1 cellular context compared by ENCODE assay signal in the genomic region with DNA sequence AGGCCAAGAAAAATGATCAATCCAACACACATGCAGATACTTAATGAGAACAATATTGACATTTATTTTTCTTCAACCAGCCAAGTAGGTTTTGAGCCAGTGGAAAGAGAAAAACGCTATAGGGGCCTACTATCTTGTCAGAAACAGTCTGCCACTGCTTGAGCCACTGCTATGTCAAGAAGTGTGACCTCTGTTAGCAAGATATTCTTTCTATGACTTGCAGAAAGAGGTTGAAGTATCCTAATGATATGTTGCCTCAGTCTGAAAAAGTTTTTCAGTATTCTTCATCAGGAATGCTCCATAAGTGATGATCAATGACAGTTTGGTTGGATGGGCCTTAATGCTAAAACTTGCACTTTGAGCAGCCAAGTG.
TF ChIP-seq lines count a peak whose summit lies in the region.

No MANE protein-coding gene starts in this region.

TF ChIP-seq in K562, 482 proteins besides CTCF, POLR2A, EP300 and RAD21 (continued from another document):
- TF ChIP-seq, protein P1, sequence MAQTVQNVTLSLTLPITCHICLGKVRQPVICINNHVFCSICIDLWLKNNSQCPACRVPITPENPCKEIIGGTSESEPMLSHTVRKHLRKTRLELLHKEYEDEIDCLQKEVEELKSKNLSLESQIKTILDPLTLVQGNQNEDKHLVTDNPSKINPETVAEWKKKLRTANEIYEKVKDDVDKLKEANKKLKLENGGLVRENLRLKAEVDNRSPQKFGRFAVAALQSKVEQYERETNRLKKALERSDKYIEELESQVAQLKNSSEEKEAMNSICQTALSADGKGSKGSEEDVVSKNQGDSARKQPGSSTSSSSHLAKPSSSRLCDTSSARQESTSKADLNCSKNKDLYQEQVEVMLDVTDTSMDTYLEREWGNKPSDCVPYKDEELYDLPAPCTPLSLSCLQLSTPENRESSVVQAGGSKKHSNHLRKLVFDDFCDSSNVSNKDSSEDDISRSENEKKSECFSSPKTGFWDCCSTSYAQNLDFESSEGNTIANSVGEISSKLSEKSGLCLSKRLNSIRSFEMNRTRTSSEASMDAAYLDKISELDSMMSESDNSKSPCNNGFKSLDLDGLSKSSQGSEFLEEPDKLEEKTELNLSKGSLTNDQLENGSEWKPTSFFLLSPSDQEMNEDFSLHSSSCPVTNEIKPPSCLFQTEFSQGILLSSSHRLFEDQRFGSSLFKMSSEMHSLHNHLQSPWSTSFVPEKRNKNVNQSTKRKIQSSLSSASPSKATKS (CRISPR knock-in tag; IDR thresholded peaks at IDR 0.05) = no peak
- TF ChIP-seq NR2C1 (IDR thresholded peaks at IDR 0.05) = no peak
- no peak for TF ChIP-seq NR2C1 (tag; IDR thresholded peaks at IDR 0.05)
- no peak for TF ChIP-seq CBX5 (IDR thresholded peaks at IDR 0.05; ENCODE audit: borderline replicate concordance, low read depth)
- TF ChIP-seq, protein P2, sequence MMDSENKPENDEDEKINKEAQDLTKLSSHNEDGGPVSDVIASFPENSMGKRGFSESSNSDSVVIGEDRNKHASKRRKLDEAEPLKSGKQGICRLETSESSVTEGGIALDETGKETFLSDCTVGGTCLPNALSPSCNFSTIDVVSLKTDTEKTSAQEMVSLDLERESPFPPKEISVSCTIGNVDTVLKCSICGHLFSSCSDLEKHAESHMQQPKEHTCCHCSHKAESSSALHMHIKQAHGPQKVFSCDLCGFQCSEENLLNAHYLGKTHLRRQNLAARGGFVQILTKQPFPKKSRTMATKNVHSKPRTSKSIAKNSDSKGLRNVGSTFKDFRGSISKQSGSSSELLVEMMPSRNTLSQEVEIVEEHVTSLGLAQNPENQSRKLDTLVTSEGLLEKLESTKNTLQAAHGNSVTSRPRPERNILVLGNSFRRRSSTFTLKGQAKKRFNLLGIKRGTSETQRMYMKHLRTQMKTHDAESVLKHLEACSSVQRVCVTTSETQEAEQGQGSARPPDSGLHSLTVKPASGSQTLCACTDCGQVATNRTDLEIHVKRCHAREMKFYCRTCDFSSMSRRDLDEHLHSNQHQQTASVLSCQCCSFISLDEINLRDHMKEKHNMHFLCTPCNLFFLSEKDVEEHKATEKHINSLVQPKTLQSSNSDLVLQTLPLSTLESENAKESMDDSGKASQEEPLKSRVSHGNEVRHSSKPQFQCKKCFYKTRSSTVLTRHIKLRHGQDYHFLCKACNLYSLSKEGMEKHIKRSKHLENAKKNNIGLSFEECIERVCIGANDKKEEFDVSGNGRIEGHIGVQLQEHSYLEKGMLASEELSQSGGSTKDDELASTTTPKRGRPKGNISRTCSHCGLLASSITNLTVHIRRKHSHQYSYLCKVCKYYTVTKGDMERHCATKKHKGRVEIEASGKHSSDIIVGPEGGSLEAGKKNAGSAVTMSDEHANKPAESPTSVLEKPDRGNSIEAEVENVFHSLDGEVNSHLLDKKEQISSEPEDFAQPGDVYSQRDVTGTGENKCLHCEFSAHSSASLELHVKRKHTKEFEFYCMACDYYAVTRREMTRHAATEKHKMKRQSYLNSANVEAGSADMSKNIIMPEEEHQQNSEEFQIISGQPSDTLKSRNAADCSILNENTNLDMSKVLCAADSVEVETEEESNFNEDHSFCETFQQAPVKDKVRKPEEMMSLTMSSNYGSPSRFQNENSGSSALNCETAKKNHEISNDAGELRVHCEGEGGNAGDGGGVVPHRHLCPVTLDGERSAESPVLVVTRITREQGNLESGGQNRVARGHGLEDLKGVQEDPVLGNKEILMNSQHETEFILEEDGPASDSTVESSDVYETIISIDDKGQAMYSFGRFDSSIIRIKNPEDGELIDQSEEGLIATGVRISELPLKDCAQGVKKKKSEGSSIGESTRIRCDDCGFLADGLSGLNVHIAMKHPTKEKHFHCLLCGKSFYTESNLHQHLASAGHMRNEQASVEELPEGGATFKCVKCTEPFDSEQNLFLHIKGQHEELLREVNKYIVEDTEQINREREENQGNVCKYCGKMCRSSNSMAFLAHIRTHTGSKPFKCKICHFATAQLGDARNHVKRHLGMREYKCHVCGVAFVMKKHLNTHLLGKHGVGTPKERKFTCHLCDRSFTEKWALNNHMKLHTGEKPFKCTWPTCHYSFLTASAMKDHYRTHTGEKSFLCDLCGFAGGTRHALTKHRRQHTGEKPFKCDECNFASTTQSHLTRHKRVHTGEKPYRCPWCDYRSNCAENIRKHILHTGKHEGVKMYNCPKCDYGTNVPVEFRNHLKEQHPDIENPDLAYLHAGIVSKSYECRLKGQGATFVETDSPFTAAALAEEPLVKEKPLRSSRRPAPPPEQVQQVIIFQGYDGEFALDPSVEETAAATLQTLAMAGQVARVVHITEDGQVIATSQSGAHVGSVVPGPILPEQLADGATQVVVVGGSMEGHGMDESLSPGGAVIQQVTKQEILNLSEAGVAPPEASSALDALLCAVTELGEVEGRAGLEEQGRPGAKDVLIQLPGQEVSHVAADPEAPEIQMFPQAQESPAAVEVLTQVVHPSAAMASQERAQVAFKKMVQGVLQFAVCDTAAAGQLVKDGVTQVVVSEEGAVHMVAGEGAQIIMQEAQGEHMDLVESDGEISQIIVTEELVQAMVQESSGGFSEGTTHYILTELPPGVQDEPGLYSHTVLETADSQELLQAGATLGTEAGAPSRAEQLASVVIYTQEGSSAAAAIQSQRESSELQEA (IDR thresholded peaks at IDR 0.05; ENCODE audit: low read depth) = no peak
- TF ChIP-seq, protein P3, sequence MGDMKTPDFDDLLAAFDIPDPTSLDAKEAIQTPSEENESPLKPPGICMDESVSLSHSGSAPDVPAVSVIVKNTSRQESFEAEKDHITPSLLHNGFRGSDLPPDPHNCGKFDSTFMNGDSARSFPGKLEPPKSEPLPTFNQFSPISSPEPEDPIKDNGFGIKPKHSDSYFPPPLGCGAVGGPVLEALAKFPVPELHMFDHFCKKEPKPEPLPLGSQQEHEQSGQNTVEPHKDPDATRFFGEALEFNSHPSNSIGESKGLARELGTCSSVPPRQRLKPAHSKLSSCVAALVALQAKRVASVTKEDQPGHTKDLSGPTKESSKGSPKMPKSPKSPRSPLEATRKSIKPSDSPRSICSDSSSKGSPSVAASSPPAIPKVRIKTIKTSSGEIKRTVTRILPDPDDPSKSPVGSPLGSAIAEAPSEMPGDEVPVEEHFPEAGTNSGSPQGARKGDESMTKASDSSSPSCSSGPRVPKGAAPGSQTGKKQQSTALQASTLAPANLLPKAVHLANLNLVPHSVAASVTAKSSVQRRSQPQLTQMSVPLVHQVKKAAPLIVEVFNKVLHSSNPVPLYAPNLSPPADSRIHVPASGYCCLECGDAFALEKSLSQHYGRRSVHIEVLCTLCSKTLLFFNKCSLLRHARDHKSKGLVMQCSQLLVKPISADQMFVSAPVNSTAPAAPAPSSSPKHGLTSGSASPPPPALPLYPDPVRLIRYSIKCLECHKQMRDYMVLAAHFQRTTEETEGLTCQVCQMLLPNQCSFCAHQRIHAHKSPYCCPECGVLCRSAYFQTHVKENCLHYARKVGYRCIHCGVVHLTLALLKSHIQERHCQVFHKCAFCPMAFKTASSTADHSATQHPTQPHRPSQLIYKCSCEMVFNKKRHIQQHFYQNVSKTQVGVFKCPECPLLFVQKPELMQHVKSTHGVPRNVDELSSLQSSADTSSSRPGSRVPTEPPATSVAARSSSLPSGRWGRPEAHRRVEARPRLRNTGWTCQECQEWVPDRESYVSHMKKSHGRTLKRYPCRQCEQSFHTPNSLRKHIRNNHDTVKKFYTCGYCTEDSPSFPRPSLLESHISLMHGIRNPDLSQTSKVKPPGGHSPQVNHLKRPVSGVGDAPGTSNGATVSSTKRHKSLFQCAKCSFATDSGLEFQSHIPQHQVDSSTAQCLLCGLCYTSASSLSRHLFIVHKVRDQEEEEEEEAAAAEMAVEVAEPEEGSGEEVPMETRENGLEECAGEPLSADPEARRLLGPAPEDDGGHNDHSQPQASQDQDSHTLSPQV (IDR thresholded peaks at IDR 0.05) = peak; percentile 44; the same call in 1 of the 2 replicates
- no peak for TF ChIP-seq PRPF4 (IDR thresholded peaks at IDR 0.05; ENCODE audit: insufficient read depth, low read depth, low read length, poor library complexity, severe bottlenecking)
- no peak for TF ChIP-seq ESRRA (IDR thresholded peaks at IDR 0.05; ENCODE audit: borderline replicate concordance, low read depth)
- TF ChIP-seq MTA3 (IDR thresholded peaks at IDR 0.05; ENCODE audit: borderline replicate concordance) = no peak
- TF ChIP-seq MCM3 (IDR thresholded peaks at IDR 0.05) = no peak
- peak; percentile 18; the same call in 1 of the 2 replicates for TF ChIP-seq CBFA2T3 (IDR thresholded peaks at IDR 0.05)
- no peak for TF ChIP-seq ZNF764 (CRISPR knock-in tag; IDR thresholded peaks at IDR 0.05; ENCODE audit: low read depth)
- TF ChIP-seq ZNF57 (CRISPR knock-in tag; IDR thresholded peaks at IDR 0.05) = no peak
- TF ChIP-seq, protein P4, sequence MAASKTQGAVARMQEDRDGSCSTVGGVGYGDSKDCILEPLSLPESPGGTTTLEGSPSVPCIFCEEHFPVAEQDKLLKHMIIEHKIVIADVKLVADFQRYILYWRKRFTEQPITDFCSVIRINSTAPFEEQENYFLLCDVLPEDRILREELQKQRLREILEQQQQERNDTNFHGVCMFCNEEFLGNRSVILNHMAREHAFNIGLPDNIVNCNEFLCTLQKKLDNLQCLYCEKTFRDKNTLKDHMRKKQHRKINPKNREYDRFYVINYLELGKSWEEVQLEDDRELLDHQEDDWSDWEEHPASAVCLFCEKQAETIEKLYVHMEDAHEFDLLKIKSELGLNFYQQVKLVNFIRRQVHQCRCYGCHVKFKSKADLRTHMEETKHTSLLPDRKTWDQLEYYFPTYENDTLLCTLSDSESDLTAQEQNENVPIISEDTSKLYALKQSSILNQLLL (CRISPR knock-in tag; IDR thresholded peaks at IDR 0.05; ENCODE audit: borderline replicate concordance) = no peak
- 0 out of 2 replicates have a peak, but pooled peaks have one; percentile 8 for TF ChIP-seq TEAD4 (IDR thresholded peaks at IDR 0.05; ENCODE audit: low read length)
- no peak for TF ChIP-seq TEAD4 (CRISPR knock-in tag; IDR thresholded peaks at IDR 0.05; ENCODE audit: borderline replicate concordance)
- no peak for TF ChIP-seq SMAD4 (CRISPR knock-in tag; conservative IDR thresholded peaks at IDR 0.05)
- no peak for TF ChIP-seq ZNF436 (CRISPR knock-in tag; IDR thresholded peaks at IDR 0.05)
- no peak for TF ChIP-seq CHD1 (IDR thresholded peaks at IDR 0.05; ENCODE audit: low read length)
- TF ChIP-seq HNRNPK (IDR thresholded peaks at IDR 0.05; ENCODE audit: low read depth, low read length, poor library complexity, severe bottlenecking) = no peak
